Comparison of ENCODE assay signal across 8 cellular contexts in the genomic region with DNA sequence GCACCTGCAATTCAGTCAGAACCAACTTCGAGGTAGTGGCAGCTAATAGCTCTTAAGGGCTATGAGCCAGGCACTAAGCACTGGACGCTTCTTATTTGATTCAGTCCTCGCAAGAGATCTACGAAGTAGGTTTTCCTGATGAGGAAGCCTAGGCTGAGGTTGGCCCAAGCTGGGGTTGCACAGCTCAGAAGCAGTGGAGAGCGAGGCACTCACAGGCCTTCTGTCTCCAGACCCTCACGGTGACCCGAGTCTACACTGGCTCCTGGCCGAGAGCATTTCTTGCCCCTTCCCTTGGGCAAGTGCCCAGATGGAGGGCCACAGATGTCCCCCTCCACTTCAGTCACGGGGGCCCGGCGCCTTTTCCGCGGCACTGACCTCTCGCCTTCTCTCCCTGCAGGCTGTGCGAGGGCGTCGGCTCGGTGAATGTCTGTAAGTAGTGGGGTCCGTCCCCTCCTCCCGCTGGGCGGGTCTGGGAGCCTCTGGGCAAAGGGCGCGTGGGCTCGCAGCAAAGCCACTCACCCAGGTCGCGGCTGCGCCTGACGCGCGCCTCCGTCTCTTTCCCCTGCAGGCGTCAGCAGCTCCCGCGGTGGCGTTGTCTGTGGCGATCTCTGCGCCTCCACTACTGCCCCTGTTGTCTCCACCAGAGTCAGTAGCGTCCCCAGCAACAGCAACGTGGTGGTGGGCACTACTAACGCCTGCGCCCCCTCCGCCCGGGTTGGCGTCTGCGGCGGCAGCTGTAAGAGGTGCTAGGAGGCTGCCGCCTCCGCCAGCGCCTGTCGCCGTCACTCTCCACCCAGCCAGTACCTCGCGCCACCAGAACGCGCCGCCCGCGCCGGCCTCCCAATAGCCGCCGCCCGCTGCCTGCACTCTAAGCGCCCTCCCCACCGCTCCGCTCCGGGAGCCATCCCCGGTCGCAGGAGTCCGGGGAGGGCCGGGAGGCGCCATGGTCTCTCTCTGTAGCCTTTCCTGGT. TPM values are rescaled to one million over a fixed set of nuclear protein-coding genes. Genes with fewer than 3 reads are reported as not detected.
DNase-seq lines count a peak whose midpoint lies in the region; ATAC-seq, FAIRE-seq and TF ChIP-seq lines count a peak whose summit lies in the region.

No MANE protein-coding gene starts in this region.

- H2AK5ac ChIP-seq in H9 (ENCODE audit: insufficient read length, low read length), result no peak overlapping the region

- POLR2A ChIA-PET in A549 (lab: Yijun Ruan, JAX), result interaction anchor here (1.1 kb wide), 1 partner anchor 19 kb away, joined by 3 read pairs; no protein-coding TSS in a partner anchor

- no peak overlapping the region for H3K23ac ChIP-seq in H9 (ENCODE audit: insufficient read length, low read depth, low read length)

- 69% methylated on average over 65 of the region's 71 CpGs for WGBS in A549 (ENCODE audit: missing lambda C conversion rate)
- no CpG with 5 or more reads among the region's 71 CpGs for WGBS in H9 (ENCODE audit: extremely low coverage, insufficient read length, low lambda C conversion rate)

- TF ChIP-seq POLR2A in A549 (IDR thresholded peaks at IDR 0.05; ENCODE audit: low read length), result no peak

- H3K79me1 ChIP-seq in H9 (ENCODE audit: insufficient read depth, low read depth, low read length, poor library complexity, severe bottlenecking), result no peaks in the 10 kb centered on the region

- peaks cover 9% of the 10 kb centered on the region for H3K23me2 ChIP-seq in H9 (ENCODE audit: insufficient read length, low read depth, low read length, poor library complexity, severe bottlenecking)

- H3K27ac Mint-ChIP-seq in H9, result no peak overlapping the region
- H3K27ac Mint-ChIP-seq in chondrocyte (ENCODE audit: unreplicated experiment), result no peak overlapping the region

- CTCF ChIA-PET in A549 (lab: Yijun Ruan, JAX), result interaction anchor here (0.6 to 8.7 kb wide), 10 partner anchors 14 to 572 kb away, joined by 3 to 217 read pairs (median 12); partner anchors contain the start of genes KRT81 and KRT83

- no peak for TF ChIP-seq EP300 in A549 (IDR thresholded peaks at IDR 0.05)

- no peaks in the 10 kb centered on the region for H3K9me3 Mint-ChIP-seq in H9
- no peaks in the 10 kb centered on the region for H3K9me3 Mint-ChIP-seq in chondrocyte (ENCODE audit: low read depth)

- H3K18ac ChIP-seq in H9 (ENCODE audit: insufficient read length, low read depth, low read length), result no peak overlapping the region

- TF ChIP-seq CTCF in A549 (IDR thresholded peaks at IDR 0.05) (no peak), H9 (conservative IDR thresholded peaks at IDR 0.05) (peak; percentile 28), chondrocyte (IDR thresholded peaks at IDR 0.05) (peak; percentile 61)

- DNase-seq in A549 (ENCODE audit: low read depth in 1 of 2, low spot score in 1 of 2), result peak in 1 of 2 experiments; percentile 49
- peak; percentile 84 for DNase-seq in H9
- no peak for DNase-seq in chondrocyte (ENCODE audit: low spot score)
- peak; percentile 5 for DNase-seq in stimulated activated CD4-positive, alpha-beta T cell treated with anti-CD3 and anti-CD28 coated beads, Interleukin-2, amount 100 ng/mL, for 4 hours (ENCODE audit: low read depth)

- no peak overlapping the region for H3K56ac ChIP-seq in H9 (ENCODE audit: insufficient read length, low read depth, low read length)

- no peak overlapping the region for H2BK15ac ChIP-seq in H9 (ENCODE audit: low read depth, low read length)

- H3K14ac ChIP-seq in H9 (ENCODE audit: insufficient read depth, low read length), result peak overlapping the region; percentile 47; the same call in 1 of the 2 replicates

- H3K4me1 ChIP-seq in A549, result peaks cover 6% of the 10 kb centered on the region; the same call in 1 of the 3 replicates
- no peaks in the 10 kb centered on the region; the same call in 1 of the 2 replicates for H3K4me1 ChIP-seq in H9 (ENCODE audit: insufficient read depth, low read length)

- no peak overlapping the region for H3K4me3 ChIP-seq in A549

- peak overlapping the region; percentile 60 to 87 for H3K27ac ChIP-seq in A549
- H3K27ac ChIP-seq in H9 (ENCODE audit: insufficient read length, low read depth, low read length), result no peak overlapping the region
- H3K27ac ChIP-seq in layer of hippocampus (ENCODE audit: low read depth, low read length), result peak overlapping the region; percentile 42

- H3K27me3 Mint-ChIP-seq in H9 (ENCODE audit: low read depth) (peaks cover 77% of the 10 kb centered on the region), chondrocyte (ENCODE audit: low read depth) (peaks cover 15% of the 10 kb centered on the region)

- H3K36me3 Mint-ChIP-seq in H9 (ENCODE audit: insufficient read depth in 1 of 3, low read depth in 3 of 3), result no peaks in the 10 kb centered on the region
- H3K36me3 Mint-ChIP-seq in chondrocyte (ENCODE audit: low read depth), result no peaks in the 10 kb centered on the region

- H3K4me1 Mint-ChIP-seq in H9, result peaks cover 11 to 14% of the 10 kb centered on the region in 2 experiments
- peaks cover 26% of the 10 kb centered on the region for H3K4me1 Mint-ChIP-seq in chondrocyte (ENCODE audit: low read depth)

- H2BK5ac ChIP-seq in H9 (ENCODE audit: insufficient read length, low read length), result no peak overlapping the region

- no peak overlapping the region for H2BK12ac ChIP-seq in H9 (ENCODE audit: insufficient read length, low read depth, low read length)

- H2BK20ac ChIP-seq in H9 (ENCODE audit: low read depth, low read length, poor library complexity, severe bottlenecking), result no peak overlapping the region

- no peak overlapping the region for H2AFZ ChIP-seq in H9 (ENCODE audit: low read length)

- H3K9me3 ChIP-seq in A549, result no peaks in the 10 kb centered on the region
- H3K9me3 ChIP-seq in H9 (ENCODE audit: control insufficient read depth, low read depth, low read length), result no peaks in the 10 kb centered on the region

- no peak overlapping the region for H3T11ph ChIP-seq in H9 (ENCODE audit: low read length)

- no peak overlapping the region for H4K91ac ChIP-seq in H9 (ENCODE audit: insufficient read length, low read depth, low read length)

- no peak overlapping the region for H4K8ac ChIP-seq in H9 (replicated peaks; ENCODE audit: insufficient read length, low read depth, low read length)

- peak; percentile 55 to 77 for ATAC-seq in A549
- peak; percentile 76 for ATAC-seq in SK-N-SH treated with all-trans-retinoic acid at 6 μM for 48 hours
- no peak for ATAC-seq in HG02610 (IDR thresholded peaks at IDR 0.05; ENCODE audit: unreplicated experiment)
- ATAC-seq in HG03039 (IDR thresholded peaks at IDR 0.05; ENCODE audit: unreplicated experiment), result no peak

- no peak for TF ChIP-seq RAD21 in A549 (conservative IDR thresholded peaks at IDR 0.05 in 1 of 2, IDR thresholded peaks at IDR 0.05 in 1 of 2)

- H3K9ac ChIP-seq in H9 (ENCODE audit: extremely low read depth, insufficient read length, low read length), result no peak overlapping the region

- H3K27me3 ChIP-seq in H9 (ENCODE audit: insufficient read depth, low read length), result peaks cover 13% of the 10 kb centered on the region; the same call in 1 of the 2 replicates
- H3K27me3 ChIP-seq in layer of hippocampus (ENCODE audit: control insufficient read depth, insufficient read depth, low read length), result no peaks in the 10 kb centered on the region

- H4K20me1 ChIP-seq in H9 (ENCODE audit: control insufficient read depth, insufficient read depth, insufficient read length), result no peaks in the 10 kb centered on the region

- H2BK120ac ChIP-seq in H9 (ENCODE audit: low read depth, low read length, poor library complexity, severe bottlenecking), result no peak overlapping the region

- no peak overlapping the region for H3K4ac ChIP-seq in H9 (ENCODE audit: low read depth, low read length)

- H4K5ac ChIP-seq in H9 (ENCODE audit: insufficient read length, low read depth, low read length), result no peak overlapping the region

- H3K4me2 ChIP-seq in A549, result peak overlapping the region; percentile 60
- H3K4me2 ChIP-seq in H9 (ENCODE audit: insufficient read depth, insufficient read length, low read length), result peak overlapping the region; percentile 63

- no peaks in the 10 kb centered on the region for H3K79me2 ChIP-seq in H9 (ENCODE audit: insufficient read depth, low read length)

- no peak for FAIRE-seq in A549 (lab: Jason Lieb, UNC)

- H3K4me3 Mint-ChIP-seq in H9 (peak overlapping the region; percentile 63 to 73), chondrocyte (ENCODE audit: unreplicated experiment) (peak overlapping the region; percentile 81)

TF ChIP-seq in A549, 52 proteins besides CTCF, POLR2A, EP300 and RAD21 (continues in another document):
- TF ChIP-seq FOSL2 (IDR thresholded peaks at IDR 0.05) (no peak), FOSL2 (CRISPR knock-in tag; IDR thresholded peaks at IDR 0.05) (no peak)

TF ChIP-seq in SK-N-SH treated with all-trans-retinoic acid at 6 μM for 48 hours, 23 proteins besides CTCF, POLR2A, EP300 and RAD21 (continues in another document):
- TF ChIP-seq ZNF565 (CRISPR knock-in tag; conservative IDR thresholded peaks at IDR 0.05; ENCODE audit: low read depth), result no peak

RNA-seq across cellular contexts. Expression of gene KRT83, which starts 13.1 kb away (rescaled TPM):
- polyA plus RNA-seq in A549 (2011; rRNA removed), result 11.6 and 20.4 TPM in 2 replicates
- 2.3 TPM in 2 replicates for polyA plus RNA-seq in A549 (2012; cell fraction: cytosol; rRNA removed)
- polyA plus RNA-seq in A549 (2012; cell fraction: nucleus; rRNA removed), result 1.4 and 1.8 TPM in 2 replicates
- polyA plus RNA-seq in A549 (2017; fragmentation: RNase III; extraction: RNeasy Plus Mini Kit Qiagen cat#74134 plus additional on column Dnase treatment), result 43.3 to 52.1 TPM (median 44.8 TPM) in 3 replicates
- polyA minus RNA-seq in A549 (2011; rRNA and poly(A)+ RNA removed), result 3.5 and 4.8 TPM in 2 replicates
- total RNA-seq in H9 (2021), result not detected in 2 replicates
- not detected in 3 replicates for total RNA-seq in chondrocyte

RNA-seq across cellular contexts. Expression of gene KRT81, which starts 16.8 kb away (rescaled TPM):
- 1,799 and 1,935 TPM in 2 replicates for polyA plus RNA-seq in A549 (2011; rRNA removed)
- polyA plus RNA-seq in A549 (2012; cell fraction: cytosol; rRNA removed), result 4,307 and 4,853 TPM in 2 replicates
- polyA plus RNA-seq in A549 (2012; cell fraction: nucleus; rRNA removed), result 4,173 and 4,472 TPM in 2 replicates
- 3,419 to 3,643 TPM (median 3,445 TPM) in 3 replicates for polyA plus RNA-seq in A549 (2017; fragmentation: RNase III; extraction: RNeasy Plus Mini Kit Qiagen cat#74134 plus additional on column Dnase treatment)
- polyA minus RNA-seq in A549 (2011; rRNA and poly(A)+ RNA removed), result 632 and 835 TPM in 2 replicates
- total RNA-seq in H9 (2021), result not detected in 2 replicates
- 1.1 to 2.2 TPM (median 1.3 TPM) in 3 replicates for total RNA-seq in chondrocyte

RNA-seq across cellular contexts. Expression of gene KRT86, which starts 33.7 kb away (rescaled TPM):
- 23.5 and 43.0 TPM in 2 replicates for polyA plus RNA-seq in A549 (2011; rRNA removed)
- 10.6 and 13.1 TPM in 2 replicates for polyA plus RNA-seq in A549 (2012; cell fraction: cytosol; rRNA removed)
- polyA plus RNA-seq in A549 (2012; cell fraction: nucleus; rRNA removed), result 73.1 and 148 TPM in 2 replicates
- 331 to 441 TPM (median 378 TPM) in 3 replicates for polyA plus RNA-seq in A549 (2017; fragmentation: RNase III; extraction: RNeasy Plus Mini Kit Qiagen cat#74134 plus additional on column Dnase treatment)
- polyA minus RNA-seq in A549 (2011; rRNA and poly(A)+ RNA removed), result 4.4 and 5.3 TPM in 2 replicates
- total RNA-seq in H9 (2021), result not detected in 2 replicates
- total RNA-seq in chondrocyte, result 0.44 to 0.92 TPM (median 0.67 TPM) in 3 replicates

RNA-seq across cellular contexts. Expression of gene KRT85, which starts 59.2 kb away (rescaled TPM):
- polyA plus RNA-seq in A549 (2011; rRNA removed), result 0.07 TPM in 1 of 2 replicates, not detected in the other
- 0.04 and 0.09 TPM in 2 replicates for polyA plus RNA-seq in A549 (2012; cell fraction: cytosol; rRNA removed)
- 0.04 TPM in 2 replicates for polyA plus RNA-seq in A549 (2012; cell fraction: nucleus; rRNA removed)
- polyA plus RNA-seq in A549 (2017; fragmentation: RNase III; extraction: RNeasy Plus Mini Kit Qiagen cat#74134 plus additional on column Dnase treatment), result 2.9 to 4.8 TPM (median 3.7 TPM) in 3 replicates
- polyA minus RNA-seq in A549 (2011; rRNA and poly(A)+ RNA removed), result not detected in 2 replicates
- total RNA-seq in H9 (2021), result not detected in 2 replicates
- total RNA-seq in chondrocyte, result not detected in 3 replicates

Comparison
In these comparisons a context has a peak if more than half of its experiments do, and no peak if none do; other contexts are left out.
1. ATAC-seq: peak in A549 (2 of 2) and SK-N-SH treated with all-trans-retinoic acid at 6 μM for 48 hours (single experiment); none in HG02610 (single experiment) and HG03039 (single experiment).